In the genomic region with DNA sequence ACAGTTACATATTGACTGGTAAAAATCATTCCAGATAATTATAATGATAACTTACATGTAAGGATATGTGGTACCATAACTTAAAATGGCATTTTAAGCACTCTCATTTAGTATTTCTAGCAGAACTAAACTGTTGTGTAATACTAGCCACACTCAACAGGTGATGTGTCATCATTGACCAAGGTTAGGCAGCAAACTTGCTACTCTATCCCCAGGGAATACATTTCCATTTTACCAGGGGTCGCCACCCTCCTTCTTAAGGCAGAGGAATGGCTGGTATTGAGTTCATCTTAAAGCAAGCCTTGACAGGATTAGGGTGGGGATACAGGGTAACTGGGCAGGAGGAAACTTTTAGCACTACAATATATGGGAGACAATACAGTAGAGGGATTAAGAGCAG, we compare ENCODE assay signal across 15 cellular contexts.
"Had no signal": no experiment of that assay in that cellular context is flagged by ENCODE, and none has a peak within 500 bp of the region (broad histone marks: within the 10 kb centered on the region; RNA-seq: fewer than 3 reads in every experiment).

No MANE protein-coding gene starts in this region.

- H3K27ac ChIP-seq: cardiac muscle cell, gastrocnemius medialis, heart right ventricle, psoas muscle, thoracic aorta, upper lobe of right lung, WERI-Rb-1 had no signal

- DNase-seq: activated CD4-positive, alpha-beta T cell treated with anti-CD3 and anti-CD28 coated beads, Interleukin-2, amount 50 U/mL, for 48 hours; activated naive CD4-positive, alpha-beta T cell treated with Interleukin-2 at 50 U/mL for 16 hours; gastrocnemius medialis; heart right ventricle; midbrain; psoas muscle; stimulated activated CD4-positive, alpha-beta T cell treated with anti-CD3 and anti-CD28 coated beads, Interleukin-12 subunit alpha, Interleukin-12 subunit beta, amount 100 ng/mL, for 4 hours; stimulated activated CD4-positive, alpha-beta T cell treated with anti-CD3 and anti-CD28 coated beads, Interleukin-2, amount 100 ng/mL, for 24 hours; T-helper 1 cell; upper lobe of right lung; WERI-Rb-1 had no signal

- H3K9me3 ChIP-seq: gastrocnemius medialis, heart right ventricle, psoas muscle, thoracic aorta, upper lobe of right lung had no signal

- H3K36me3 ChIP-seq: cardiac muscle cell, gastrocnemius medialis, heart right ventricle, thoracic aorta, upper lobe of right lung, WERI-Rb-1 had no signal

- ATAC-seq: activated T-helper 17 cell treated with anti-CD3 and anti-CD28 coated beads, Interleukin-2, amount 50 U/mL, for 72 hours; gastrocnemius medialis; heart right ventricle; psoas muscle; upper lobe of right lung had no signal

- H3K4me1 ChIP-seq: gastrocnemius medialis, heart right ventricle, psoas muscle, upper lobe of right lung had no signal

- H3K27me3 ChIP-seq: cardiac muscle cell, gastrocnemius medialis, upper lobe of right lung had no signal

- H3K4me3 ChIP-seq: cardiac muscle cell, gastrocnemius medialis, heart right ventricle, lung, psoas muscle, thoracic aorta, upper lobe of right lung had no signal
